ENCODE assay signal across 1 cellular context in the genomic region with DNA sequence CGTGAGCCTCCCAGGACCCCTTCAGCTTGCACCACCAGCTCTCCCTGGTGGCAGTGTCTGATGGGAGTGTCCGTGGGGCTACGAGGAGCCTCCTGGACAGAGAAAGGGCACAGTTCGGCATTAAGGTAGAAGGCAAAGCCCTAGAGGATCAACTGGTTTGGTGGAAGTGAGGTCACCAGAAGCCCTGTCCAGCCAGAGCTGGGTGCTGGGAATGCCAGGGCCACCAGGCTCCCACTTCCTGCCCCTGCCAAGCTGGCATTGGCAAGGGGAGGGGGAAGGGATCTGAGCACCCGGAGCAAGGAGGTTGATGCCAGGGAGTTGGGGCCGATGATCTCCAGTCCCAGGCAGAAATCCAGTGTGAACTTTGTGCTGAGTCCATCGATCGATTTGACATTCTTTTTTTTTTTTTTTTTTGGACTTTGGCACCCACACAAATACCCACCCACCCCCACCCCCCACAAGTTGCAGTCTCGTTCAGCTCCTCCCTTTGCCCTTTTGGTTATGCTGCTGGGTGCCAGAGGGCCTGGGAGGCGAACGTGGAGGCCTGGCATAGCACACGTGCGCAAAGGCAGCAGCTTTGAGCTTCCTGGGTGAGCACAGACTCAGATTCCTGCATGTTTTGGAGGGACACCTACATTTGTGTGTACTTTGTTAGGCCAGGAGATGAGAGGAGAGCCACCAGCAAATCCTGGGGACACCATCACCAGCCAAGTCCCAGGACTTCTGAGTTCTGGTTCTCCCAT.
TF ChIP-seq lines count a peak whose summit lies in the region.

No MANE protein-coding gene starts in this region.

TF ChIP-seq in GM12878, 131 proteins besides CTCF, POLR2A, EP300 and RAD21:
- TF ChIP-seq CEBPB (IDR thresholded peaks at IDR 0.05; ENCODE audit: borderline replicate concordance in 1 of 2, low read depth in 2 of 2, low read length in 2 of 2) (no peak), CHD2 (IDR thresholded peaks at IDR 0.05; ENCODE audit: borderline replicate concordance, low read depth, low read length) (no peak), BCL11A (IDR thresholded peaks at IDR 0.05; ENCODE audit: low read depth, low read length) (no peak), LARP7 (IDR thresholded peaks at IDR 0.05) (no peak), TCF7 (IDR thresholded peaks at IDR 0.05; ENCODE audit: borderline replicate concordance) (no peak), FOS (IDR thresholded peaks at IDR 0.05; ENCODE audit: borderline replicate concordance, extremely low read depth, insufficient read length) (no peak), PAX5 (IDR thresholded peaks at IDR 0.05; ENCODE audit: borderline replicate concordance, low read depth, low read length) (no peak), BHLHE40 (IDR thresholded peaks at IDR 0.05; ENCODE audit: borderline replicate concordance in 1 of 2, low read depth in 2 of 2, low read length in 1 of 2) (no peak)
